In genomic region chr19:40662925-40663711, GRCh38 we compare ENCODE assay signal across 8 cellular contexts. TPM values are rescaled to one million over a fixed set of nuclear protein-coding genes. Genes with fewer than 3 reads are reported as not detected.
DNase-seq lines count a peak whose midpoint lies in the region; ATAC-seq and TF ChIP-seq lines count a peak whose summit lies in the region.

No MANE protein-coding gene starts in this region.

- H3K4me3 ChIP-seq in left ventricle myocardium inferior (peak overlapping the region; percentile 81), upper lobe of left lung (peak overlapping the region; percentile 46 to 65 (median 62))

- peak overlapping the region; percentile 97 for H3K27ac ChIP-seq in left ventricle myocardium inferior (replicated peaks)
- H3K27ac ChIP-seq in upper lobe of left lung: peak overlapping the region; percentile 75 to 81 (median 76)

- no peak overlapping the region for H3K27ac Mint-ChIP-seq in progenitor cell of endocrine pancreas

- H3K36me3 ChIP-seq in left ventricle myocardium inferior (peaks cover 8% of the 10 kb centered on the region), upper lobe of left lung (peaks cover 0 to 12% (median 5%) of the 10 kb centered on the region in 4 donors)

- no peaks in the 10 kb centered on the region for H3K9me3 Mint-ChIP-seq in progenitor cell of endocrine pancreas (ENCODE audit: low read depth)

- no peaks in the 10 kb centered on the region for H3K27me3 ChIP-seq in left ventricle myocardium inferior (ENCODE audit: low read depth)
- no peaks in the 10 kb centered on the region for H3K27me3 ChIP-seq in upper lobe of left lung

- ATAC-seq in HG02571 (IDR thresholded peaks at IDR 0.05; ENCODE audit: unreplicated experiment) (peak; percentile 71), upper lobe of left lung (ENCODE audit: low FRiP score in 2 of 2) (peak; percentile 93 to 94)

- peak in 1 of 4 donors; percentile 19 for TF ChIP-seq EP300 in upper lobe of left lung (IDR thresholded peaks at IDR 0.05)

- no peaks in the 10 kb centered on the region for H3K36me3 Mint-ChIP-seq in progenitor cell of endocrine pancreas (ENCODE audit: insufficient read depth)

- H3K4me3 Mint-ChIP-seq in progenitor cell of endocrine pancreas (ENCODE audit: low read depth): peak overlapping the region; percentile 72

- TF ChIP-seq CTCF in GM10266 (IDR thresholded peaks at IDR 0.05; ENCODE audit: control insufficient read depth, insufficient read depth, low read depth, missing control alignments) (peak; percentile 97), left ventricle myocardium inferior (IDR thresholded peaks at IDR 0.05; ENCODE audit: borderline replicate concordance) (peak; percentile 94), progenitor cell of endocrine pancreas (IDR thresholded peaks at IDR 0.05; ENCODE audit: unreplicated experiment) (peak; percentile 97), upper lobe of left lung (IDR thresholded peaks at IDR 0.05) (peak; percentile 96 to 99 (median 99))

- peak in 2 of 4 donors; percentile 18 to 37 for TF ChIP-seq POLR2A in upper lobe of left lung (IDR thresholded peaks at IDR 0.05)

- intact Hi-C loops in left ventricle myocardium inferior (cut with micrococcal nuclease): loop anchor here (10.0 kb wide), 1 partner anchor 152 kb away; no protein-coding TSS in a partner anchor

- 1% methylated on average over 39 to 45 of the region's 62 CpGs for WGBS in upper lobe of left lung, 2 donors

- H3K9me3 ChIP-seq in left ventricle myocardium inferior (replicated peaks) (no peaks in the 10 kb centered on the region), upper lobe of left lung (no peaks in the 10 kb centered on the region)

- H3K4me1 Mint-ChIP-seq in progenitor cell of endocrine pancreas (ENCODE audit: low read depth): no peaks in the 10 kb centered on the region

- peak; percentile 93 for DNase-seq in GM10266 (ENCODE audit: extremely low spot score)
- peak; percentile 37 for DNase-seq in NCI-H1092 treated with DMSO at 0.1 percent for 48 hours (lab: John Stamatoyannopoulos, UW)
- peak; percentile 82 to 91 (median 89) for DNase-seq in T-helper 1 cell
- peak; percentile 73 for DNase-seq in amniotic epithelial cell (ENCODE audit: low read depth)
- peak; percentile 92 for DNase-seq in left ventricle myocardium inferior
- DNase-seq in progenitor cell of endocrine pancreas (ENCODE audit: low spot score, unreplicated experiment): peak; percentile 90
- peak; percentile 91 to 99 for DNase-seq in upper lobe of left lung

- H3K27me3 Mint-ChIP-seq in progenitor cell of endocrine pancreas: peaks cover 12% of the 10 kb centered on the region

- peaks cover 21% of the 10 kb centered on the region for H3K4me1 ChIP-seq in left ventricle myocardium inferior
- peaks cover 10 to 19% (median 13%) of the 10 kb centered on the region in 4 donors for H3K4me1 ChIP-seq in upper lobe of left lung

RNA-seq across cellular contexts. Expression of gene NUMBL, which starts 27.3 kb away (rescaled TPM):
- total RNA-seq in left ventricle myocardium inferior (14.7 TPM), progenitor cell of endocrine pancreas (14.6 and 20.9 TPM in 2 replicates), upper lobe of left lung (100 to 1,000 TPM in 1 of 6 donors, 10 to 100 TPM in 5; 18.0 to 133 (median 23.8) TPM)

RNA-seq across cellular contexts. Expression of gene COQ8B, which starts 53.6 kb away (rescaled TPM):
- 24.0 TPM for total RNA-seq in left ventricle myocardium inferior
- 55.8 and 58.6 TPM in 2 replicates for total RNA-seq in progenitor cell of endocrine pancreas
- total RNA-seq in upper lobe of left lung: 100 to 1,000 TPM in 2 of 6 donors, 10 to 100 TPM in 4; 46.2 to 142 (median 65.4) TPM

RNA-seq across cellular contexts. Expression of gene ITPKC, which starts 53.8 kb away (rescaled TPM):
- 9.8 TPM for total RNA-seq in left ventricle myocardium inferior
- total RNA-seq in progenitor cell of endocrine pancreas: 20.1 and 20.7 TPM in 2 replicates
- total RNA-seq in upper lobe of left lung: 10 to 100 TPM; 38.4 to 76.0 (median 55.2) TPM

Comparison
In these comparisons a context has a peak if more than half of its experiments do, and no peak if none do; other contexts are left out.
1. Peak in every context shown above with its lines: DNase-seq, ATAC-seq, H3K4me3 ChIP-seq and H3K27ac ChIP-seq.
2. DNase-seq: peak in every context shown above with its lines; median percentile 95 in upper lobe of left lung; 93 in GM10266; 92 in left ventricle myocardium inferior; 90 in progenitor cell of endocrine pancreas; 89 in T-helper 1 cell; 73 in amniotic epithelial cell; 37 in NCI-H1092 treated with DMSO at 0.1 percent for 48 hours.